ENCODE assay signal across 9 cellular contexts in genomic region chr10:15725603-15726002, GRCh38. TPM values are rescaled to one million over a fixed set of nuclear protein-coding genes. Genes with fewer than 3 reads are reported as not detected.
DNase-seq lines count a peak whose midpoint lies in the region; ATAC-seq and TF ChIP-seq lines count a peak whose summit lies in the region.
"Had no signal": no experiment of that assay in that cellular context is flagged by ENCODE, and none has a peak within 500 bp of the region (broad histone marks: within the 10 kb centered on the region; RNA-seq: fewer than 3 reads in every experiment).

No MANE protein-coding gene starts in this region.

- no peak for ATAC-seq in GM18870 (IDR thresholded peaks at IDR 0.05; ENCODE audit: unreplicated experiment)

- no peaks in the 10 kb centered on the region for H4K20me1 ChIP-seq in hepatocyte (ENCODE audit: insufficient read depth, poor library complexity, severe bottlenecking)

- DNase-seq in NCI-H187 treated with DMSO at 0.1 percent for 48 hours (lab: John Stamatoyannopoulos, UW) (peak; percentile 14), NCI-H187 (lab: John Stamatoyannopoulos, UW) (no peak), HuH-7 (ENCODE audit: low spot score) (peak; percentile 85), adipocyte (ENCODE audit: low read depth) (peak; percentile 90), hepatocyte (ENCODE audit: low spot score) (peak; percentile 71), tibial nerve (ENCODE audit: low spot score in 2 of 2) (peak in 1 of 2 donors; percentile 43)
- DNase-seq in activated effector memory CD4-positive, alpha-beta T cell treated with anti-CD3 and anti-CD28 coated beads, Interleukin-2, amount 50 U/mL, for 16 hours = no peak

- H3K4me3 ChIP-seq in adipocyte (ENCODE audit: low read length) (no peak overlapping the region), hepatocyte (no peak overlapping the region), tibial nerve (no peak overlapping the region)

- no peak overlapping the region for H3K27ac ChIP-seq in hepatocyte
- no peak overlapping the region for H3K27ac ChIP-seq in tibial nerve

- TF ChIP-seq CTCF in hepatocyte (IDR thresholded peaks at IDR 0.05; ENCODE audit: poor library complexity) (peak; percentile 79), tibial nerve (IDR thresholded peaks at IDR 0.05) (peak in 4 of 5 experiments; percentile 14 to 47 (median 38))

- peaks cover 8% of the 10 kb centered on the region for H3K9me3 ChIP-seq in adipocyte (ENCODE audit: control insufficient read depth, low read length)
- H3K9me3 ChIP-seq in hepatocyte (ENCODE audit: low read depth) = no peaks in the 10 kb centered on the region
- H3K9me3 ChIP-seq in tibial nerve = peaks cover 0 to under 1% (median 0%) of the 10 kb centered on the region in 4 donors

- no peaks in the 10 kb centered on the region for H3K36me3 ChIP-seq in adipocyte (ENCODE audit: control insufficient read depth, insufficient read depth, low read length, severe bottlenecking)
- H3K36me3 ChIP-seq in hepatocyte (replicated peaks; ENCODE audit: insufficient read depth, low read depth) = no peaks in the 10 kb centered on the region
- no peaks in the 10 kb centered on the region for H3K36me3 ChIP-seq in tibial nerve

- H3K27me3 ChIP-seq in adipocyte (replicated peaks; ENCODE audit: control insufficient read depth, insufficient read depth, low read length) (peaks cover 13% of the 10 kb centered on the region), hepatocyte (peaks cover 6% of the 10 kb centered on the region), tibial nerve (no peaks in the 10 kb centered on the region)

- no peak overlapping the region for H3K9ac ChIP-seq in adipocyte (ENCODE audit: low read length)

- H2AFZ ChIP-seq in hepatocyte = no peak overlapping the region

- no peaks in the 10 kb centered on the region for H3K79me2 ChIP-seq in hepatocyte

- no peaks in the 10 kb centered on the region for H3K9me2 ChIP-seq in hepatocyte (replicated peaks; ENCODE audit: insufficient read depth)

- 10% methylated on average over 2 of the region's 2 CpGs for WGBS in hepatocyte (ENCODE audit: low lambda C conversion rate, missing lambda C conversion rate)
- 0 to 9% methylated on average over 2 of the region's 2 CpGs for WGBS in tibial nerve, 2 donors

- H3K4me2 ChIP-seq in hepatocyte = no peak overlapping the region

- H3K4me1 ChIP-seq in adipocyte (ENCODE audit: control insufficient read depth, insufficient read depth, low read length) (peaks cover 9% of the 10 kb centered on the region), hepatocyte (ENCODE audit: insufficient read depth) (no peaks in the 10 kb centered on the region), tibial nerve (peaks cover 0 to 21% (median 0%) of the 10 kb centered on the region in 4 donors)

- TF ChIP-seq EP300 in tibial nerve (IDR thresholded peaks at IDR 0.05) = no peak

- TF ChIP-seq POLR2A in tibial nerve (IDR thresholded peaks at IDR 0.05) = no peak

RNA-seq across cellular contexts. Expression of gene ITGA8, which starts 5.9 kb away (rescaled TPM):
- 16.8 and 17.3 TPM in 2 replicates for total RNA-seq in hepatocyte
- 2.9 and 3.9 TPM in 2 replicates for polyA plus RNA-seq in hepatocyte
- total RNA-seq in tibial nerve = 1 to 10 TPM; 1.5 to 8.7 (median 4.3) TPM
- total RNA-seq: CD4-positive, CD25-positive, alpha-beta regulatory T cell had no signal
- polyA plus RNA-seq: CD4-positive, CD25-positive, alpha-beta regulatory T cell had no signal

Comparison
In these comparisons a context has a peak if more than half of its experiments do, and no peak if none do; other contexts are left out.
1. DNase-seq: peak in NCI-H187 treated with DMSO at 0.1 percent for 48 hours (single experiment), HuH-7 (single experiment), adipocyte (single experiment) and hepatocyte (single experiment); none in NCI-H187 (0 of 2) and activated effector memory CD4-positive, alpha-beta T cell treated with anti-CD3 and anti-CD28 coated beads, Interleukin-2, amount 50 U/mL, for 16 hours (single experiment).